In genomic region chr16:30949655-30950515, GRCh38 we compare ENCODE assay signal across 1 cellular context.
TF ChIP-seq lines count a peak whose summit lies in the region.

No MANE protein-coding gene starts in this region.

TF ChIP-seq in HepG2, 621 proteins besides CTCF, POLR2A, EP300 and RAD21 (continued from another document and continues in another):
- TF ChIP-seq MAX (IDR thresholded peaks at IDR 0.05) (peak; percentile 56; the same call in 1 of the 2 replicates), ZNF780A (CRISPR knock-in tag; IDR thresholded peaks at IDR 0.05) (peak; percentile 46; the same call in 1 of the 2 replicates), TFAP4 (IDR thresholded peaks at IDR 0.05; ENCODE audit: borderline replicate concordance, low read depth) (peak; percentile 99), DPF2 (CRISPR knock-in tag; IDR thresholded peaks at IDR 0.05; ENCODE audit: borderline replicate concordance, low read depth) (peak; percentile 40; the same call in 1 of the 2 replicates), DMTF1 (CRISPR knock-in tag; IDR thresholded peaks at IDR 0.05) (peak; percentile 77; the same call in 1 of the 2 replicates), ARID4A (CRISPR knock-in tag; IDR thresholded peaks at IDR 0.05; ENCODE audit: borderline replicate concordance) (peak; percentile 94), RXRA (CRISPR knock-in tag; IDR thresholded peaks at IDR 0.05) (peak; percentile 95), ZC3H13 (CRISPR knock-in tag; IDR thresholded peaks at IDR 0.05) (peak; percentile 89; the same call in 1 of the 2 replicates), ZSCAN29 (CRISPR knock-in tag; conservative IDR thresholded peaks at IDR 0.05) (peak; percentile 85), HNRNPH1 (optimal IDR thresholded peaks at IDR 0.05; ENCODE audit: low read depth, low read length) (peak; percentile 41), ATF1 (CRISPR knock-in tag; IDR thresholded peaks at IDR 0.05) (no peak), MAFG (CRISPR knock-in tag; IDR thresholded peaks at IDR 0.05) (no peak), ZNF724P (CRISPR knock-in tag; IDR thresholded peaks at IDR 0.05; ENCODE audit: borderline replicate concordance) (peak; percentile 72; the same call in 1 of the 2 replicates), TBX3 (IDR thresholded peaks at IDR 0.05; ENCODE audit: borderline replicate concordance) (no peak), PCBP1 (IDR thresholded peaks at IDR 0.05; ENCODE audit: borderline replicate concordance, low read depth, low read length) (no peak), FOXA3 (CRISPR knock-in tag; IDR thresholded peaks at IDR 0.05) (peak; percentile 81), TEF (CRISPR knock-in tag; IDR thresholded peaks at IDR 0.05) (no peak; the same call in 1 of the 2 replicates), ZBTB4 (CRISPR knock-in tag; IDR thresholded peaks at IDR 0.05; ENCODE audit: borderline replicate concordance) (peak; percentile 84; the same call in 1 of the 2 replicates), RBM22 (optimal IDR thresholded peaks at IDR 0.05; ENCODE audit: low read length) (peak; percentile 36), ZNF121 (CRISPR knock-in tag; IDR thresholded peaks at IDR 0.05) (peak; percentile 40; the same call in 1 of the 2 replicates), ZNF354B (CRISPR knock-in tag; IDR thresholded peaks at IDR 0.05) (no peak; the same call in 1 of the 2 replicates), ZNF282 (IDR thresholded peaks at IDR 0.05; ENCODE audit: partially characterized antibody) (no peak), MTF2 (CRISPR knock-in tag; IDR thresholded peaks at IDR 0.05; ENCODE audit: borderline replicate concordance) (no peak), MYC (CRISPR knock-in tag; IDR thresholded peaks at IDR 0.05; ENCODE audit: borderline replicate concordance) (peak; percentile 74; the same call in 1 of the 2 replicates), HNRNPUL1 (IDR thresholded peaks at IDR 0.05; ENCODE audit: low read depth, low read length) (no peak), NR2F2 (IDR thresholded peaks at IDR 0.05; ENCODE audit: borderline replicate concordance, low read depth) (peak; percentile 52; the same call in 1 of the 2 replicates), ZIK1 (CRISPR knock-in tag; IDR thresholded peaks at IDR 0.05; ENCODE audit: borderline replicate concordance, low read depth) (peak; percentile 43; the same call in 1 of the 2 replicates), GATAD2A (CRISPR knock-in tag; IDR thresholded peaks at IDR 0.05) (peak; percentile 90), ZNF44 (CRISPR knock-in tag; IDR thresholded peaks at IDR 0.05) (no peak; the same call in 1 of the 2 replicates), ZEB1 (IDR thresholded peaks at IDR 0.05; ENCODE audit: insufficient replicate concordance, low read depth) (no peak), TBL1XR1 (IDR thresholded peaks at IDR 0.05; ENCODE audit: borderline replicate concordance, low read length, partially characterized antibody) (no peak), FOXK1 (CRISPR knock-in tag; IDR thresholded peaks at IDR 0.05; ENCODE audit: borderline replicate concordance, low read depth) (peak; percentile 58; the same call in 1 of the 2 replicates), ZMAT3 (CRISPR knock-in tag; conservative IDR thresholded peaks at IDR 0.05) (no peak; the same call in 1 of the 2 replicates), ZBTB38 (CRISPR knock-in tag; IDR thresholded peaks at IDR 0.05) (peak; percentile 96), ZBTB34 (CRISPR knock-in tag; IDR thresholded peaks at IDR 0.05) (0 out of 2 replicates have a peak, but pooled peaks have one; percentile 75), GPBP1L1 (CRISPR knock-in tag; IDR thresholded peaks at IDR 0.05) (no peak), ZNF790 (CRISPR knock-in tag; IDR thresholded peaks at IDR 0.05; ENCODE audit: borderline replicate concordance) (no peak; the same call in 1 of the 2 replicates), ZNF296 (CRISPR knock-in tag; conservative IDR thresholded peaks at IDR 0.05) (peak; percentile 97), SKI (IDR thresholded peaks at IDR 0.05; ENCODE audit: partially characterized antibody) (peak; percentile 64), ZNF550 (CRISPR knock-in tag; IDR thresholded peaks at IDR 0.05; ENCODE audit: borderline replicate concordance) (no peak), ZNF138 (CRISPR knock-in tag; IDR thresholded peaks at IDR 0.05; ENCODE audit: low read depth) (peak; percentile 83), ZFY (CRISPR knock-in tag; IDR thresholded peaks at IDR 0.05) (peak; percentile 77), SETDB1 (CRISPR knock-in tag; IDR thresholded peaks at IDR 0.05; ENCODE audit: borderline replicate concordance) (no peak), WIZ (CRISPR knock-in tag; IDR thresholded peaks at IDR 0.05) (peak; percentile 71; the same call in 1 of the 2 replicates), ZBTB8A (CRISPR knock-in tag; IDR thresholded peaks at IDR 0.05; ENCODE audit: borderline replicate concordance, low read depth) (peak; percentile 31; the same call in 1 of the 2 replicates), ZNF709 (CRISPR knock-in tag; IDR thresholded peaks at IDR 0.05) (0 out of 2 replicates have a peak, but pooled peaks have one; percentile 62), SKIL (CRISPR knock-in tag; IDR thresholded peaks at IDR 0.05; ENCODE audit: borderline replicate concordance) (peak; percentile 75), ZC3H4 (CRISPR knock-in tag; IDR thresholded peaks at IDR 0.05; ENCODE audit: borderline replicate concordance) (peak; percentile 90), ARNT (IDR thresholded peaks at IDR 0.05) (no peak), HNRNPK (IDR thresholded peaks at IDR 0.05; ENCODE audit: low read depth, low read length, poor library complexity, severe bottlenecking) (no peak), ZSCAN21 (CRISPR knock-in tag; IDR thresholded peaks at IDR 0.05; ENCODE audit: borderline replicate concordance) (peak; percentile 6; the same call in 1 of the 2 replicates), CENPT (CRISPR knock-in tag; IDR thresholded peaks at IDR 0.05; ENCODE audit: low read depth) (no peak)
